In the genomic region with DNA sequence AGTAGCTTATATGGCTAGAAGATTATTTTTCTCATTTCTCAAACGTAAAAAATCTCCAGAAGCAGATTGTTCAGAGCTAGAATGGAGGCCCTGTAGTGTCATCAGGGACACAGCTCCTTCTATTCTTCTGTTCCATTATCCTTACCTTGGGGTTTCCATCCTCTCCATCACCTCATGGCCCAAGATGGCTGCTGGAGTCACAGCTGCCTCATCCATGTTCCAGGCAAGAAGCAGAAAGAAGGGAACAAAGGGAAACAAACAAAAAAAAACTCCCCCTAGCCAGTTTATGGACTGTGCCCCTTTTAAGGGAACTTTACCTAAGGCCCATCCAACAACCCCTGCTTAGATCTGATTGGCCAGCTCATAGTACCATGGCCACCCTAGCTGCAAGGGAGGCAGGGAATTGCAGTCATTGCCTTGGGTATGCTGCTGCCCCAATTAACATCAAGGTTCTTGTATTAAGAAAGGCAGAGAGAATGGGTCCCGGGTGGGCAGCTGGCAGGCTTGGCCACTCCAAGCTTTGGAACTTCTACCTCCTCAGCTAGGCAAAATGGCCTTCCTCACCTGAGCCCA, we compare ENCODE assay signal across 36 cellular contexts. TPM values are rescaled to one million over a fixed set of nuclear protein-coding genes. Genes with fewer than 3 reads are reported as not detected.
"Had no signal": no experiment of that assay in that cellular context is flagged by ENCODE, and none has a peak within 500 bp of the region (broad histone marks: within the 10 kb centered on the region; RNA-seq: fewer than 3 reads in every experiment).

No MANE protein-coding gene starts in this region.

- H3K36me3 ChIP-seq: esophagus muscularis mucosa, gastrocnemius medialis, heart left ventricle, WERI-Rb-1 had no signal

- H3K27me3 ChIP-seq: body of pancreas, esophagus muscularis mucosa, foreskin keratinocyte, gastrocnemius medialis, heart left ventricle had no signal

- H3K4me1 ChIP-seq: foreskin keratinocyte had no signal

- H3K4me1 Mint-ChIP-seq: activated CD4-positive, alpha-beta T cell treated with anti-CD3 and anti-CD28 coated beads for 36 hours; T-helper 17 cell had no signal

- ATAC-seq: activated CD4-positive, alpha-beta T cell treated with anti-CD3 and anti-CD28 coated beads for 36 hours; activated CD8-positive, alpha-beta memory T cell treated with anti-CD3 and anti-CD28 coated beads, Interleukin-2, amount 10 ng/mL, durations not matched to agents 7 days and 5 days; activated CD8-positive, alpha-beta T cell treated with anti-CD3 and anti-CD28 coated beads, Interleukin-2, amount 10 ng/mL, durations not matched to agents 7 days and 5 days; activated T-cell treated with anti-CD3 and anti-CD28 coated beads, Interleukin-2, amount 50 U/mL, for 72 hours; body of pancreas; effector memory CD8-positive, alpha-beta T cell; foreskin keratinocyte; gastrocnemius medialis; heart left ventricle; T-helper 17 cell had no signal

- H3K4me3 ChIP-seq: body of pancreas, esophagus muscularis mucosa, gastrocnemius medialis, heart left ventricle had no signal

- FAIRE-seq: colon had no signal

- H3K27ac Mint-ChIP-seq: activated CD4-positive, alpha-beta memory T cell treated with anti-CD3 and anti-CD28 coated beads for 36 hours; activated CD4-positive, alpha-beta T cell treated with anti-CD3 and anti-CD28 coated beads for 36 hours; activated CD4-positive, alpha-beta T cell treated with anti-CD3 and anti-CD28 coated beads, Interleukin-2, amount 10 ng/mL, durations not matched to agents 24 days and 14 days; activated CD8-positive, alpha-beta memory T cell treated with anti-CD3 and anti-CD28 coated beads, Interleukin-2, amount 10 ng/mL, durations not matched to agents 7 days and 5 days; activated CD8-positive, alpha-beta T cell treated with anti-CD3 and anti-CD28 coated beads, Interleukin-2, amount 10 ng/mL, durations not matched to agents 7 days and 5 days; activated naive CD8-positive, alpha-beta T cell; activated T-cell treated with anti-CD3 and anti-CD28 coated beads, Interleukin-2, amount 50 U/mL, for 72 hours; effector memory CD8-positive, alpha-beta T cell; T-helper 17 cell; T-helper 2 cell treated with Interferon-gamma antibody and Interleukin-4, amounts not matched to agents 5 μg/mL and 100 μg/mL, for 36 hours had no signal

- H3K4me3 Mint-ChIP-seq: activated CD4-positive, alpha-beta memory T cell treated with anti-CD3 and anti-CD28 coated beads for 36 hours; activated CD4-positive, alpha-beta T cell treated with anti-CD3 and anti-CD28 coated beads for 36 hours; activated CD4-positive, alpha-beta T cell treated with anti-CD3 and anti-CD28 coated beads, Interleukin-2, amount 10 ng/mL, durations not matched to agents 24 days and 14 days; activated CD8-positive, alpha-beta memory T cell treated with anti-CD3 and anti-CD28 coated beads, Interleukin-2, amount 10 ng/mL, durations not matched to agents 7 days and 5 days; activated CD8-positive, alpha-beta T cell treated with anti-CD3 and anti-CD28 coated beads, Interleukin-2, amount 10 ng/mL, durations not matched to agents 7 days and 5 days; activated naive CD8-positive, alpha-beta T cell; activated T-cell treated with anti-CD3 and anti-CD28 coated beads, Interleukin-2, amount 50 U/mL, for 72 hours; effector memory CD8-positive, alpha-beta T cell; T-helper 17 cell; T-helper 2 cell treated with Interferon-gamma antibody and Interleukin-4, amounts not matched to agents 5 μg/mL and 100 μg/mL, for 36 hours had no signal

- H3K27me3 Mint-ChIP-seq: activated CD4-positive, alpha-beta memory T cell treated with anti-CD3 and anti-CD28 coated beads for 36 hours; activated CD4-positive, alpha-beta T cell treated with anti-CD3 and anti-CD28 coated beads for 36 hours; activated naive CD8-positive, alpha-beta T cell had no signal

- H3K27ac ChIP-seq: body of pancreas, esophagus muscularis mucosa, foreskin keratinocyte, gastrocnemius medialis, heart left ventricle, WERI-Rb-1 had no signal

- DNase-seq: activated CD4-positive, alpha-beta memory T cell treated with anti-CD3 and anti-CD28 coated beads for 36 hours; activated CD4-positive, alpha-beta T cell treated with anti-CD3 and anti-CD28 coated beads for 36 hours; activated CD4-positive, alpha-beta T cell treated with anti-CD3 and anti-CD28 coated beads, Interleukin-2, amount 10 ng/mL, durations not matched to agents 24 days and 14 days; activated CD4-positive, CD25-positive, alpha-beta regulatory T cell; activated CD4-positive, CD25-positive, alpha-beta regulatory T cell treated with anti-CD3 and anti-CD28 coated beads, Interleukin-2, amount 50 U/mL, for 72 hours; activated CD8-positive, alpha-beta memory T cell treated with anti-CD3 and anti-CD28 coated beads, Interleukin-2, amount 10 ng/mL, durations not matched to agents 7 days and 5 days; activated CD8-positive, alpha-beta memory T cell treated with anti-CD3 and anti-CD28 coated beads, Interleukin-2, amount 50 U/mL, for 4 hours; activated CD8-positive, alpha-beta T cell treated with anti-CD3 and anti-CD28 coated beads, Interleukin-2, amount 10 ng/mL, durations not matched to agents 7 days and 5 days; activated gamma-delta T cell; activated naive CD4-positive, alpha-beta T cell; activated naive CD4-positive, alpha-beta T cell treated with anti-CD3 and anti-CD28 coated beads, Interleukin-2, amount 50 U/mL, for 16 hours; activated T-cell treated with anti-CD3 and anti-CD28 coated beads, Interleukin-2, amount 50 U/mL, for 1 hour; activated T-cell treated with anti-CD3 and anti-CD28 coated beads, Interleukin-2, amount 50 U/mL, for 72 hours; amniotic stem cell; aorta; body of pancreas; caudate nucleus; cortex of kidney; dermis blood vessel endothelial cell; effector CD4-positive, alpha-beta T cell; effector memory CD8-positive, alpha-beta T cell; erythroblast; foreskin keratinocyte; gastrocnemius medialis; glutamatergic neuron; heart left ventricle; T-helper 1 cell; T-helper 17 cell; T1000; WERI-Rb-1 had no signal

- H3K36me3 Mint-ChIP-seq: activated CD4-positive, alpha-beta memory T cell treated with anti-CD3 and anti-CD28 coated beads for 36 hours had no signal

- H3K9me3 ChIP-seq: body of pancreas, gastrocnemius medialis had no signal

RNA-seq across cellular contexts. Expression of gene CEACAM16, which starts 15.7 kb away (rescaled TPM):
- total RNA-seq: activated CD4-positive, alpha-beta memory T cell treated with anti-CD3 and anti-CD28 coated beads for 36 hours; activated CD4-positive, alpha-beta T cell treated with anti-CD3 and anti-CD28 coated beads for 36 hours; activated CD4-positive, alpha-beta T cell treated with anti-CD3 and anti-CD28 coated beads, Interleukin-2, amount 10 ng/mL, durations not matched to agents 24 days and 14 days; activated CD8-positive, alpha-beta memory T cell treated with anti-CD3 and anti-CD28 coated beads for 36 hours; activated CD8-positive, alpha-beta memory T cell treated with anti-CD3 and anti-CD28 coated beads, Interleukin-2, amount 10 ng/mL, durations not matched to agents 7 days and 5 days; activated CD8-positive, alpha-beta T cell treated with anti-CD3 and anti-CD28 coated beads, Interleukin-2, amount 10 ng/mL, durations not matched to agents 7 days and 5 days; activated T-cell treated with anti-CD3 and anti-CD28 coated beads, Interleukin-2, amount 50 U/mL, for 72 hours; chondrocyte; esophagus muscularis mucosa; foreskin keratinocyte; gastrocnemius medialis; heart left ventricle; T-helper 17 cell had no signal
- polyA plus RNA-seq: aorta, foreskin keratinocyte, heart left ventricle had no signal
